In genomic region chr4:42953316-42953715, GRCh38 we compare ENCODE assay signal across 18 cellular contexts.
DNase-seq lines count a peak whose midpoint lies in the region; TF ChIP-seq lines count a peak whose summit lies in the region.
"Had no signal": no experiment of that assay in that cellular context is flagged by ENCODE, and none has a peak within 500 bp of the region (broad histone marks: within the 10 kb centered on the region; RNA-seq: fewer than 3 reads in every experiment).

No MANE protein-coding gene starts in this region.

- H3K27ac Mint-ChIP-seq in glutamatergic neuron (ENCODE audit: unreplicated experiment), result peak overlapping the region; percentile 53
- H3K27ac Mint-ChIP-seq: CD4-positive, CD25-positive, alpha-beta regulatory T cell; CD8-positive, alpha-beta memory T cell; HFFc6 had no signal

- H3K9me3 Mint-ChIP-seq in glutamatergic neuron (ENCODE audit: unreplicated experiment), result peaks cover 6% of the 10 kb centered on the region
- H3K9me3 Mint-ChIP-seq: CD4-positive, CD25-positive, alpha-beta regulatory T cell; CD8-positive, alpha-beta memory T cell had no signal

- no peak for TF ChIP-seq CTCF in glutamatergic neuron (IDR thresholded peaks at IDR 0.05; ENCODE audit: partially characterized antibody, unreplicated experiment)

- peak; percentile 86 for DNase-seq in G401 (ENCODE audit: low spot score)
- DNase-seq in NCI-H1694 (lab: John Stamatoyannopoulos, UW), result peak; percentile 73
- peak; percentile 4 for DNase-seq in SK-MEL-5 (ENCODE audit: low read depth, low spot score)
- DNase-seq in glutamatergic neuron, result no peak
- DNase-seq in mesenteric fat pad (ENCODE audit: low spot score), result no peak
- no peak for DNase-seq in activated T-cell treated with anti-CD3 and anti-CD28 coated beads for 4 hours
- no peak for DNase-seq in iPS-NIHi11 (ENCODE audit: low spot score)
- DNase-seq: ACHN; BE2C; CD4-positive, CD25-positive, alpha-beta regulatory T cell; CD8-positive, alpha-beta memory T cell; COR-L47; DMS153; DMS79; GOT3; H7; HFFc6; IMR-90 had no signal

- H3K4me1 Mint-ChIP-seq in glutamatergic neuron (ENCODE audit: low read depth, unreplicated experiment), result peaks cover 40% of the 10 kb centered on the region
- H3K4me1 Mint-ChIP-seq: CD4-positive, CD25-positive, alpha-beta regulatory T cell; CD8-positive, alpha-beta memory T cell had no signal

- no peak overlapping the region for H3K4me3 Mint-ChIP-seq in glutamatergic neuron (ENCODE audit: unreplicated experiment)
- H3K4me3 Mint-ChIP-seq: CD4-positive, CD25-positive, alpha-beta regulatory T cell; CD8-positive, alpha-beta memory T cell; HFFc6 had no signal

- H3K27me3 Mint-ChIP-seq in glutamatergic neuron (ENCODE audit: unreplicated experiment), result peaks cover 3% of the 10 kb centered on the region
- H3K27me3 Mint-ChIP-seq: CD8-positive, alpha-beta memory T cell had no signal

- in situ Hi-C loops in G401 (cut with HindIII; ENCODE audit: low sequenced_read_pairs), result no loop called here
- in situ Hi-C loops in SK-MEL-5 (cut with HindIII; ENCODE audit: low pct_unique_long_range_greater_than_20kb, low sequenced_read_pairs), result no loop called here

- no peaks in the 10 kb centered on the region for H3K36me3 Mint-ChIP-seq in glutamatergic neuron (ENCODE audit: unreplicated experiment)
- H3K36me3 Mint-ChIP-seq: CD4-positive, CD25-positive, alpha-beta regulatory T cell; CD8-positive, alpha-beta memory T cell had no signal

Comparison
In these comparisons a context has a peak if more than half of its experiments do, and no peak if none do; other contexts are left out.
1. DNase-seq: peak in G401 (single experiment), NCI-H1694 (single experiment) and SK-MEL-5 (single experiment); none in glutamatergic neuron (single experiment), mesenteric fat pad (single experiment), activated T-cell treated with anti-CD3 and anti-CD28 coated beads for 4 hours (single experiment) and iPS-NIHi11 (single experiment).